In genomic region chr4:128267745-128268144, GRCh38 we compare ENCODE assay signal across 21 cellular contexts.
"Had no signal": no experiment of that assay in that cellular context is flagged by ENCODE, and none has a peak within 500 bp of the region (broad histone marks: within the 10 kb centered on the region; RNA-seq: fewer than 3 reads in every experiment).

No MANE protein-coding gene starts in this region.

- DNase-seq: esophagus squamous epithelium; foreskin keratinocyte; kidney; left cardiac atrium; natural killer cell; nucleus accumbens; psoas muscle; retina; right lobe of liver; stimulated activated CD4-positive, alpha-beta T cell treated with anti-CD3 and anti-CD28 coated beads, Interleukin-4, amount 100 ng/mL, for 1 hour; stimulated activated CD8-positive, alpha-beta memory T cell treated with anti-CD3 and anti-CD28 coated beads, Interleukin-4, amount 100 ng/mL, for 48 hours; stimulated activated naive CD8-positive, alpha-beta T cell treated with anti-CD3 and anti-CD28 coated beads, Interleukin-15, Interleukin-2, amounts not matched to agents 100 U/mL and 50 U/mL, for 24 hours; thyroid gland had no signal

- H2AFZ ChIP-seq: neural progenitor cell, parathyroid adenoma had no signal

- H3K4me2 ChIP-seq: neural progenitor cell had no signal

- H3K27me3 Mint-ChIP-seq: type B pancreatic cell had no signal

- H3K4me1 ChIP-seq: esophagus squamous epithelium, foreskin keratinocyte, neural progenitor cell, parathyroid adenoma, psoas muscle, right lobe of liver, suprapubic skin, thyroid gland had no signal

- H3K4me3 Mint-ChIP-seq: dendritic cell treated with granulocyte-macrophage colony-stimulating factor and Interleukin-4, amounts not matched to agents 40 ng/mL and 50 ng/mL, for 4 days; natural killer cell; neural progenitor cell; stimulated activated effector memory CD8-positive, alpha-beta T cell treated with anti-CD3 and anti-CD28 coated beads, Interleukin-12 subunit alpha, Interleukin-12 subunit beta, amount 100 ng/mL, for 72 hours had no signal

- H3K27me3 ChIP-seq: esophagus squamous epithelium, foreskin keratinocyte, neural progenitor cell, right lobe of liver, suprapubic skin, thyroid gland had no signal

- H3K27ac Mint-ChIP-seq: dendritic cell treated with granulocyte-macrophage colony-stimulating factor and Interleukin-4, amounts not matched to agents 40 ng/mL and 50 ng/mL, for 4 days; natural killer cell; neural progenitor cell; stimulated activated effector memory CD8-positive, alpha-beta T cell treated with anti-CD3 and anti-CD28 coated beads, Interleukin-12 subunit alpha, Interleukin-12 subunit beta, amount 100 ng/mL, for 72 hours; type B pancreatic cell had no signal

- H3K4me3 ChIP-seq: esophagus squamous epithelium, neural progenitor cell, psoas muscle, right lobe of liver, suprapubic skin, thyroid gland had no signal

- H3K9ac ChIP-seq: neural progenitor cell, parathyroid adenoma had no signal

- H3K27ac ChIP-seq: esophagus squamous epithelium, foreskin keratinocyte, neural progenitor cell, parathyroid adenoma, psoas muscle, right lobe of liver, suprapubic skin, thyroid gland had no signal

- ATAC-seq: foreskin keratinocyte; left cardiac atrium; natural killer cell; psoas muscle; stimulated activated effector memory CD8-positive, alpha-beta T cell treated with anti-CD3 and anti-CD28 coated beads, Interleukin-12 subunit alpha, Interleukin-12 subunit beta, amount 100 ng/mL, for 72 hours; stimulated activated naive CD8-positive, alpha-beta T cell treated with anti-CD3 and anti-CD28 coated beads, Interleukin-15, Interleukin-2, amounts not matched to agents 100 U/mL and 50 U/mL, for 24 hours had no signal

- H3K4me1 Mint-ChIP-seq: natural killer cell; neural progenitor cell; stimulated activated effector memory CD8-positive, alpha-beta T cell treated with anti-CD3 and anti-CD28 coated beads, Interleukin-12 subunit alpha, Interleukin-12 subunit beta, amount 100 ng/mL, for 72 hours had no signal

- H3K9me3 ChIP-seq: right lobe of liver, suprapubic skin, thyroid gland had no signal

- H3K79me2 ChIP-seq: parathyroid adenoma had no signal

- FAIRE-seq: colon, kidney, urothelium cell line had no signal
